ENCODE assay signal across 13 cellular contexts in genomic region chr11:47443028-47443700, GRCh38. TPM values are rescaled to one million over a fixed set of nuclear protein-coding genes. Genes with fewer than 3 reads are reported as not detected.
DNase-seq lines count a peak whose midpoint lies in the region; ATAC-seq, FAIRE-seq and TF ChIP-seq lines count a peak whose summit lies in the region.
"Had no signal": no experiment of that assay in that cellular context is flagged by ENCODE, and none has a peak within 500 bp of the region (broad histone marks: within the 10 kb centered on the region; RNA-seq: fewer than 3 reads in every experiment).

No MANE protein-coding gene starts in this region.

- WGBS in thyroid gland, 2 donors: 80 to 84% methylated on average over 12 of the region's 12 CpGs

- H3K9me3 ChIP-seq in thyroid gland: no peaks in the 10 kb centered on the region
- H3K9me3 ChIP-seq in uterus: no peaks in the 10 kb centered on the region

- H3K4me3 ChIP-seq in thyroid gland (replicated peaks in 1 of 3) (no peak overlapping the region), uterus (no peak overlapping the region)

- no peaks in the 10 kb centered on the region for H3K27me3 Mint-ChIP-seq in activated CD4-positive, alpha-beta memory T cell treated with anti-CD3 and anti-CD28 coated beads for 36 hours
- H3K27me3 Mint-ChIP-seq: CD4-positive, CD25-positive, alpha-beta regulatory T cell; naive thymus-derived CD8-positive, alpha-beta T cell had no signal

- POLR2A ChIA-PET in activated CD4-positive, alpha-beta memory T cell treated with anti-CD3 and anti-CD28 coated beads for 36 hours (lab: Charles Lee): no interaction called here

- TF ChIP-seq CTCF in thyroid gland (IDR thresholded peaks at IDR 0.05) (peak in 1 of 6 experiments; percentile 14), uterus (IDR thresholded peaks at IDR 0.05) (no peak)

- no peak overlapping the region for H3K27ac ChIP-seq in thyroid gland
- H3K27ac ChIP-seq in uterus: no peak overlapping the region
- H3K27ac ChIP-seq: KMS-11 had no signal

- CTCF ChIA-PET in activated CD4-positive, alpha-beta memory T cell treated with anti-CD3 and anti-CD28 coated beads for 36 hours (lab: Charles Lee): interaction anchor here (0.6 to 1.1 kb wide), 2 partner anchors 10 to 12 kb away, joined by 3 to 4 read pairs; no protein-coding TSS in a partner anchor

- no peaks in the 10 kb centered on the region for H3K9me3 Mint-ChIP-seq in activated CD4-positive, alpha-beta memory T cell treated with anti-CD3 and anti-CD28 coated beads for 36 hours
- H3K9me3 Mint-ChIP-seq: CD4-positive, CD25-positive, alpha-beta regulatory T cell; naive thymus-derived CD8-positive, alpha-beta T cell had no signal

- H3K27me3 ChIP-seq in thyroid gland (no peaks in the 10 kb centered on the region), uterus (no peaks in the 10 kb centered on the region)

- H3K36me3 ChIP-seq in thyroid gland (no peaks in the 10 kb centered on the region), uterus (no peaks in the 10 kb centered on the region)

- peaks cover under 1 to 4% of the 10 kb centered on the region in 2 donors for H3K4me1 ChIP-seq in thyroid gland
- H3K4me1 ChIP-seq in uterus: no peaks in the 10 kb centered on the region

- DNase-seq in left ventricle myocardium superior: no peak
- DNase-seq in left cardiac atrium: no peak
- peak; percentile 66 for DNase-seq in NCI-H2196 treated with DMSO at 0.1 percent for 48 hours (lab: John Stamatoyannopoulos, UW; ENCODE audit: unreplicated experiment)
- peak; percentile 65 for DNase-seq in cerebellar cortex (ENCODE audit: low spot score)
- peak; percentile 12 to 21 for DNase-seq in thyroid gland
- DNase-seq in activated CD4-positive, alpha-beta memory T cell treated with anti-CD3 and anti-CD28 coated beads for 36 hours: no peak
- DNase-seq in uterus: no peak
- DNase-seq in urothelium cell line (ENCODE audit: low spot score): no peak
- DNase-seq: naive thymus-derived CD8-positive, alpha-beta T cell; stimulated activated CD4-positive, alpha-beta T cell treated with anti-CD3 and anti-CD28 coated beads, Interleukin-2, amount 100 ng/mL, for 24 hours had no signal

- TF ChIP-seq POLR2A in thyroid gland (IDR thresholded peaks at IDR 0.05) (no peak), uterus (IDR thresholded peaks at IDR 0.05) (no peak)

- no peak overlapping the region for H3K27ac Mint-ChIP-seq in activated CD4-positive, alpha-beta memory T cell treated with anti-CD3 and anti-CD28 coated beads for 36 hours

- intact Hi-C loops in left ventricle myocardium superior (cut with micrococcal nuclease) (no loop called here), left cardiac atrium (cut with DNase I) (no loop called here), thyroid gland (cut with DNase I) (no loop called here), uterus (cut with DNase I; ENCODE audit: low total_unique reads) (no loop called here)
- intact Hi-C loops in activated CD4-positive, alpha-beta memory T cell treated with anti-CD3 and anti-CD28 coated beads for 36 hours (cut with micrococcal nuclease): no loop called here

- no peak overlapping the region for H3K4me3 Mint-ChIP-seq in activated CD4-positive, alpha-beta memory T cell treated with anti-CD3 and anti-CD28 coated beads for 36 hours

- H3K4me1 Mint-ChIP-seq in activated CD4-positive, alpha-beta memory T cell treated with anti-CD3 and anti-CD28 coated beads for 36 hours (ENCODE audit: low read depth): no peaks in the 10 kb centered on the region
- H3K4me1 Mint-ChIP-seq: CD4-positive, CD25-positive, alpha-beta regulatory T cell had no signal

- no peaks in the 10 kb centered on the region for H3K36me3 Mint-ChIP-seq in activated CD4-positive, alpha-beta memory T cell treated with anti-CD3 and anti-CD28 coated beads for 36 hours
- H3K36me3 Mint-ChIP-seq: CD4-positive, CD25-positive, alpha-beta regulatory T cell had no signal

- ATAC-seq in left ventricle myocardium superior (peak; percentile 28), left cardiac atrium (no peak)
- ATAC-seq: Panc1 had no signal

- no peak for FAIRE-seq in urothelium cell line (lab: Jason Lieb, UNC)

RNA-seq across cellular contexts. Expression of gene RAPSN, which starts 5.8 kb away (rescaled TPM):
- 6.3 TPM for total RNA-seq in left ventricle myocardium superior
- not detected for total RNA-seq in left cardiac atrium
- total RNA-seq in thyroid gland: under 1 TPM in 1 of 4 donors, not detected in 3; 0.67 TPM
- under 1 TPM in 1 of 2 experiments, not detected in 1; 0.22 TPM for total RNA-seq in activated CD4-positive, alpha-beta memory T cell treated with anti-CD3 and anti-CD28 coated beads for 36 hours
- total RNA-seq in uterus: under 1 TPM in 1 of 4 donors, not detected in 3; 0.41 TPM

RNA-seq across cellular contexts. Expression of gene PSMC3, which starts 16.9 kb away (rescaled TPM):
- 180 TPM for total RNA-seq in left ventricle myocardium superior
- total RNA-seq in left cardiac atrium: 100 to 1,000 TPM; 133 to 154 TPM
- 100 to 1,000 TPM in 2 of 4 donors, 10 to 100 TPM in 2; 92.7 to 240 (median 123) TPM for total RNA-seq in thyroid gland
- 100 to 1,000 TPM; 143 to 148 TPM for total RNA-seq in activated CD4-positive, alpha-beta memory T cell treated with anti-CD3 and anti-CD28 coated beads for 36 hours
- 100 to 1,000 TPM in 1 of 4 donors, 10 to 100 TPM in 3; 43.8 to 161 (median 96.2) TPM for total RNA-seq in uterus

RNA-seq across cellular contexts. Expression of gene SLC39A13, which starts 34.8 kb away (rescaled TPM):
- total RNA-seq in left ventricle myocardium superior: 39.5 TPM
- total RNA-seq in left cardiac atrium: 10 to 100 TPM; 35.5 to 53.4 TPM
- 10 to 100 TPM; 51.3 to 84.3 (median 66.8) TPM for total RNA-seq in thyroid gland
- 10 to 100 TPM; 17.7 to 18.0 TPM for total RNA-seq in activated CD4-positive, alpha-beta memory T cell treated with anti-CD3 and anti-CD28 coated beads for 36 hours
- 10 to 100 TPM; 30.9 to 79.2 (median 64.2) TPM for total RNA-seq in uterus

Comparison
In these comparisons a context has a peak if more than half of its experiments do, and no peak if none do; other contexts are left out.
1. DNase-seq: peak in NCI-H2196 treated with DMSO at 0.1 percent for 48 hours (single experiment), cerebellar cortex (single experiment) and thyroid gland (2 of 2); none in left ventricle myocardium superior (single experiment), left cardiac atrium (single experiment), activated CD4-positive, alpha-beta memory T cell treated with anti-CD3 and anti-CD28 coated beads for 36 hours (single experiment), uterus (0 of 2) and urothelium cell line (single experiment).